Comparison of ENCODE assay signal across 19 cellular contexts in genomic region chr3:134517796-134518195, GRCh38. TPM values are rescaled to one million over a fixed set of nuclear protein-coding genes. Genes with fewer than 3 reads are reported as not detected.
DNase-seq lines count a peak whose midpoint lies in the region; ATAC-seq and TF ChIP-seq lines count a peak whose summit lies in the region.
"Had no signal": no experiment of that assay in that cellular context is flagged by ENCODE, and none has a peak within 500 bp of the region (broad histone marks: within the 10 kb centered on the region; RNA-seq: fewer than 3 reads in every experiment).

No MANE protein-coding gene starts in this region.

- H3K27me3 ChIP-seq in left ventricle myocardium inferior (ENCODE audit: low read depth) (no peaks in the 10 kb centered on the region), SJSA1 (replicated peaks) (no peaks in the 10 kb centered on the region)
- H3K27me3 ChIP-seq: esophagus muscularis mucosa had no signal

- H3K36me3 ChIP-seq in left ventricle myocardium inferior (no peaks in the 10 kb centered on the region), SJSA1 (no peaks in the 10 kb centered on the region)

- H3K27ac ChIP-seq in left ventricle myocardium inferior (replicated peaks) (peak overlapping the region; percentile 53), SJSA1 (peak overlapping the region; percentile 20; the same call in 1 of the 2 replicates)
- H3K27ac ChIP-seq: coronary artery, esophagus muscularis mucosa had no signal

- TF ChIP-seq CTCF in left ventricle myocardium inferior (IDR thresholded peaks at IDR 0.05; ENCODE audit: borderline replicate concordance) = no peak
- no peak for TF ChIP-seq CTCF in fibroblast of pulmonary artery (IDR thresholded peaks at IDR 0.05; ENCODE audit: low read length, missing control alignments)

- no peak for DNase-seq in left ventricle myocardium inferior
- no peak for DNase-seq in cardiac septum (ENCODE audit: low spot score)
- DNase-seq in SJSA1 (ENCODE audit: low read depth in 1 of 2, low spot score in 2 of 2) = no peak
- DNase-seq in fibroblast of pulmonary artery (ENCODE audit: low read depth) = peak; percentile 31
- DNase-seq in NCI-H1048 (lab: John Stamatoyannopoulos, UW) = no peak
- DNase-seq in C1 segment of cervical spinal cord (lab: John Stamatoyannopoulos, UW) = no peak
- DNase-seq in NCI-H146 treated with DMSO at 0.1 percent for 48 hours (lab: John Stamatoyannopoulos, UW; ENCODE audit: unreplicated experiment) = no peak
- DNase-seq: activated CD4-positive, alpha-beta T cell treated with anti-CD3 and anti-CD28 coated beads, Interleukin-2, amount 10 ng/mL, durations not matched to agents 24 days and 14 days; activated T-cell treated with anti-CD3 and anti-CD28 coated beads, Interleukin-2, amount 50 U/mL, for 24 hours; KG1; NCI-H187; NCI-H526 treated with DMSO at 0.1 percent for 48 hours; nephron progenitor cell; stimulated activated CD4-positive, alpha-beta T cell treated with anti-CD3 and anti-CD28 coated beads, Interleukin-4, amount 100 ng/mL, for 24 hours; T1000 had no signal

- ATAC-seq in GM18868 (IDR thresholded peaks at IDR 0.05; ENCODE audit: unreplicated experiment) = no peak

- intact Hi-C loops in left ventricle myocardium inferior (cut with micrococcal nuclease) (no loop called here), cardiac septum (cut with DNase I) (no loop called here)

- H3K4me3 ChIP-seq in left ventricle myocardium inferior (no peak overlapping the region), SJSA1 (no peak overlapping the region), fibroblast of pulmonary artery (replicated peaks; ENCODE audit: low read depth, low read length) (peak overlapping the region; percentile 30)
- H3K4me3 ChIP-seq: coronary artery, esophagus muscularis mucosa, lung had no signal

- H3K9me3 ChIP-seq in left ventricle myocardium inferior (replicated peaks) = peaks cover 17% of the 10 kb centered on the region
- H3K9me3 ChIP-seq in SJSA1 (replicated peaks) = no peaks in the 10 kb centered on the region

- H3K4me1 ChIP-seq in left ventricle myocardium inferior (peaks cover 10% of the 10 kb centered on the region), SJSA1 (replicated peaks) (no peaks in the 10 kb centered on the region)

RNA-seq across cellular contexts. Expression of gene CEP63, which starts 31.9 kb away (rescaled TPM):
- total RNA-seq in left ventricle myocardium inferior = 34.7 TPM
- total RNA-seq in cardiac septum = 32.1 TPM
- 14.8 and 18.8 TPM in 2 replicates for total RNA-seq in SJSA1 (2014; rRNA removed; shearing (Covaris generic))

RNA-seq across cellular contexts. Expression of gene ANAPC13, which starts 32.0 kb away (rescaled TPM):
- 76.4 TPM for total RNA-seq in left ventricle myocardium inferior
- total RNA-seq in cardiac septum = 85.6 TPM
- total RNA-seq in SJSA1 (2014; rRNA removed; shearing (Covaris generic)) = 81.9 and 109 TPM in 2 replicates
